ENCODE assay signal across 27 cellular contexts in genomic region chr20:32977281-32978008, GRCh38. TPM values are rescaled to one million over a fixed set of nuclear protein-coding genes. Genes with fewer than 3 reads are reported as not detected.
DNase-seq lines count a peak whose midpoint lies in the region; ATAC-seq and TF ChIP-seq lines count a peak whose summit lies in the region.
"Had no signal": no experiment of that assay in that cellular context is flagged by ENCODE, and none has a peak within 500 bp of the region (broad histone marks: within the 10 kb centered on the region; RNA-seq: fewer than 3 reads in every experiment).

No MANE protein-coding gene starts in this region.

- DNase-seq in cardiac septum (ENCODE audit: low spot score) (peak; percentile 68), heart right ventricle (no peak), SJCRH30 (no peak), mesendoderm (no peak), upper lobe of right lung (peak; percentile 41), superior temporal gyrus (ENCODE audit: extremely low spot score) (no peak)
- DNase-seq: activated naive CD8-positive, alpha-beta T cell treated with anti-CD3 and anti-CD28 coated beads for 36 hours; activated T-cell treated with anti-CD3 and anti-CD28 coated beads, Interleukin-2, amount 50 U/mL, for 72 hours; cerebellar nuclear complex; effector CD4-positive, alpha-beta T cell; foreskin melanocyte; hypothalamus; KG1; NCI-H2171; NCI-H524; T-helper 17 cell had no signal

- H3K4ac ChIP-seq in mesendoderm (ENCODE audit: low read depth, low read length), result peak overlapping the region; percentile 39

- H2BK15ac ChIP-seq in mesendoderm (replicated peaks; ENCODE audit: low read depth), result no peak overlapping the region

- no peaks in the 10 kb centered on the region for H3K79me2 ChIP-seq in mesendoderm (ENCODE audit: control insufficient read depth, insufficient read depth, low read length)

- peak overlapping the region; percentile 47 for H2BK120ac ChIP-seq in mesendoderm (ENCODE audit: low read depth, low read length)

- peak overlapping the region; percentile 13 for H3K18ac ChIP-seq in mesendoderm (ENCODE audit: low read length)

- H2BK5ac ChIP-seq in mesendoderm (ENCODE audit: low read length), result peak overlapping the region; percentile 97

- H3K4me3 ChIP-seq in heart right ventricle (no peak overlapping the region), SJCRH30 (no peak overlapping the region), mesendoderm (ENCODE audit: low read length) (no peak overlapping the region), upper lobe of right lung (no peak overlapping the region)
- H3K4me3 ChIP-seq: HAP-1, lung, Peyer's patch had no signal

- H3K9me3 ChIP-seq in heart right ventricle (no peaks in the 10 kb centered on the region), SJCRH30 (replicated peaks) (no peaks in the 10 kb centered on the region; the same call in 1 of the 2 replicates), upper lobe of right lung (no peaks in the 10 kb centered on the region)
- H3K9me3 ChIP-seq: HAP-1 had no signal

- H2AK5ac ChIP-seq in mesendoderm (ENCODE audit: low read length), result peak overlapping the region; percentile 7

- intact Hi-C loops in cardiac septum (cut with DNase I), result no loop called here
- intact Hi-C loops in heart right ventricle (cut with DNase I), result no loop called here
- intact Hi-C loops in upper lobe of right lung (cut with DNase I), result no loop called here

- H3K4me2 ChIP-seq in mesendoderm (ENCODE audit: low read length), result no peak overlapping the region

- H4K8ac ChIP-seq in mesendoderm (ENCODE audit: low read depth, low read length), result no peak overlapping the region

- no peaks in the 10 kb centered on the region for H3K79me1 ChIP-seq in mesendoderm (ENCODE audit: low read length)

- WGBS in heart right ventricle, 2 donors, result 84 to 86% methylated on average over 13 of the region's 13 CpGs
- WGBS in mesendoderm (ENCODE audit: extremely low coverage, insufficient coverage, low lambda C conversion rate), result no CpG with 5 or more reads among the region's 13 CpGs

- peak overlapping the region; percentile 11 for H3K23ac ChIP-seq in mesendoderm (ENCODE audit: low read length)

- H3K27me3 ChIP-seq in heart right ventricle, result no peaks in the 10 kb centered on the region
- H3K27me3 ChIP-seq in SJCRH30, result no peaks in the 10 kb centered on the region
- H3K27me3 ChIP-seq in mesendoderm (ENCODE audit: insufficient read depth, low read length, poor library complexity), result no peaks in the 10 kb centered on the region
- H3K27me3 ChIP-seq in upper lobe of right lung, result no peaks in the 10 kb centered on the region
- H3K27me3 ChIP-seq: Peyer's patch had no signal

- H3K56ac ChIP-seq in mesendoderm (ENCODE audit: low read length), result peak overlapping the region; percentile 89

- H4K5ac ChIP-seq in mesendoderm (ENCODE audit: low read length), result peak overlapping the region; percentile 95

- no peaks in the 10 kb centered on the region for H3K36me3 ChIP-seq in heart right ventricle
- H3K36me3 ChIP-seq in SJCRH30, result no peaks in the 10 kb centered on the region
- H3K36me3 ChIP-seq in mesendoderm (ENCODE audit: control insufficient read depth, insufficient read depth, low read length), result no peaks in the 10 kb centered on the region
- no peaks in the 10 kb centered on the region for H3K36me3 ChIP-seq in upper lobe of right lung
- H3K36me3 ChIP-seq: HAP-1, Peyer's patch had no signal

- peaks cover 0 to 4% (median 0%) of the 10 kb centered on the region in 9 donors for H3K4me1 ChIP-seq in heart right ventricle
- peaks cover 55% of the 10 kb centered on the region for H3K4me1 ChIP-seq in SJCRH30
- peaks cover 22% of the 10 kb centered on the region for H3K4me1 ChIP-seq in mesendoderm (ENCODE audit: control insufficient read depth, low read depth, low read length)
- no peaks in the 10 kb centered on the region for H3K4me1 ChIP-seq in upper lobe of right lung
- H3K4me1 ChIP-seq: HAP-1 had no signal

- TF ChIP-seq CTCF in heart right ventricle (IDR thresholded peaks at IDR 0.05) (no peak), upper lobe of right lung (IDR thresholded peaks at IDR 0.05) (no peak)

- H3K27ac ChIP-seq in heart right ventricle (no peak overlapping the region), SJCRH30 (peak overlapping the region; percentile 91; the same call in 1 of the 2 replicates), mesendoderm (ENCODE audit: low read depth, low read length) (peak overlapping the region; percentile 0), upper lobe of right lung (no peak overlapping the region)
- H3K27ac ChIP-seq: Peyer's patch, VCaP had no signal

- H3K9ac ChIP-seq in mesendoderm (ENCODE audit: low read length), result peak overlapping the region; percentile 40

- ATAC-seq in heart right ventricle (no peak), upper lobe of right lung (no peak), HG02588 (IDR thresholded peaks at IDR 0.05; ENCODE audit: unreplicated experiment) (no peak), HG03025 (IDR thresholded peaks at IDR 0.05; ENCODE audit: low FRiP score, unreplicated experiment) (no peak)
- ATAC-seq: activated T-cell treated with anti-CD3 and anti-CD28 coated beads, Interleukin-2, amount 50 U/mL, for 72 hours; esophagus mucosa; T-helper 17 cell had no signal

RNA-seq across cellular contexts. Expression of gene SUN5, which starts 26.8 kb away (rescaled TPM):
- total RNA-seq in cardiac septum (not detected), heart right ventricle (not detected), upper lobe of right lung (not detected)
- not detected for polyA plus RNA-seq in heart right ventricle
- total RNA-seq in SJCRH30 (2014; rRNA removed; shearing (Covaris generic)), result not detected in 2 replicates
- not detected for polyA plus RNA-seq in mesendoderm (2013, experiment 1 of 2)
- polyA plus RNA-seq in mesendoderm (2013, experiment 2 of 2), result not detected
- total RNA-seq: activated naive CD8-positive, alpha-beta T cell treated with anti-CD3 and anti-CD28 coated beads for 36 hours; activated T-cell treated with anti-CD3 and anti-CD28 coated beads, Interleukin-2, amount 50 U/mL, for 72 hours; esophagus mucosa; lung; omental fat pad; Peyer's patch; SK-MEL-5; T-helper 17 cell; urinary bladder had no signal
- polyA plus RNA-seq: CD14-positive monocyte, lung, urinary bladder had no signal

RNA-seq across cellular contexts. Expression of gene BPIFB2, which starts 30.1 kb away (rescaled TPM):
- total RNA-seq in cardiac septum (not detected), heart right ventricle (not detected), upper lobe of right lung (not detected)
- not detected for polyA plus RNA-seq in heart right ventricle
- total RNA-seq in SJCRH30 (2014; rRNA removed; shearing (Covaris generic)), result not detected in 2 replicates
- 0.10 TPM for polyA plus RNA-seq in mesendoderm (2013, experiment 1 of 2)
- 0.11 TPM for polyA plus RNA-seq in mesendoderm (2013, experiment 2 of 2)
- total RNA-seq: activated naive CD8-positive, alpha-beta T cell treated with anti-CD3 and anti-CD28 coated beads for 36 hours; activated T-cell treated with anti-CD3 and anti-CD28 coated beads, Interleukin-2, amount 50 U/mL, for 72 hours; omental fat pad; Peyer's patch; SK-MEL-5; T-helper 17 cell; urinary bladder had no signal
- polyA plus RNA-seq: CD14-positive monocyte, urinary bladder had no signal

RNA-seq across cellular contexts. Expression of gene BPIFB6, which starts 54.0 kb away (rescaled TPM):
- total RNA-seq in cardiac septum (not detected), heart right ventricle (not detected), upper lobe of right lung (not detected)
- polyA plus RNA-seq in heart right ventricle, result not detected
- not detected in 2 replicates for total RNA-seq in SJCRH30 (2014; rRNA removed; shearing (Covaris generic))
- not detected for polyA plus RNA-seq in mesendoderm (2013, experiment 1 of 2)
- not detected for polyA plus RNA-seq in mesendoderm (2013, experiment 2 of 2)
- total RNA-seq: activated naive CD8-positive, alpha-beta T cell treated with anti-CD3 and anti-CD28 coated beads for 36 hours; activated T-cell treated with anti-CD3 and anti-CD28 coated beads, Interleukin-2, amount 50 U/mL, for 72 hours; esophagus mucosa; lung; omental fat pad; Peyer's patch; SK-MEL-5; T-helper 17 cell; urinary bladder had no signal
- polyA plus RNA-seq: CD14-positive monocyte, lung, urinary bladder had no signal

Comparison
In these comparisons a context has a peak if more than half of its experiments do, and no peak if none do; other contexts are left out.
1. DNase-seq: peak in cardiac septum (single experiment) and upper lobe of right lung (single experiment); none in heart right ventricle (0 of 2), SJCRH30 (0 of 2), mesendoderm (single experiment) and superior temporal gyrus (single experiment).
2. H3K27ac ChIP-seq: peak in SJCRH30 (single experiment) and mesendoderm (single experiment); none in heart right ventricle (0 of 10) and upper lobe of right lung (single experiment).